In the genomic region with DNA sequence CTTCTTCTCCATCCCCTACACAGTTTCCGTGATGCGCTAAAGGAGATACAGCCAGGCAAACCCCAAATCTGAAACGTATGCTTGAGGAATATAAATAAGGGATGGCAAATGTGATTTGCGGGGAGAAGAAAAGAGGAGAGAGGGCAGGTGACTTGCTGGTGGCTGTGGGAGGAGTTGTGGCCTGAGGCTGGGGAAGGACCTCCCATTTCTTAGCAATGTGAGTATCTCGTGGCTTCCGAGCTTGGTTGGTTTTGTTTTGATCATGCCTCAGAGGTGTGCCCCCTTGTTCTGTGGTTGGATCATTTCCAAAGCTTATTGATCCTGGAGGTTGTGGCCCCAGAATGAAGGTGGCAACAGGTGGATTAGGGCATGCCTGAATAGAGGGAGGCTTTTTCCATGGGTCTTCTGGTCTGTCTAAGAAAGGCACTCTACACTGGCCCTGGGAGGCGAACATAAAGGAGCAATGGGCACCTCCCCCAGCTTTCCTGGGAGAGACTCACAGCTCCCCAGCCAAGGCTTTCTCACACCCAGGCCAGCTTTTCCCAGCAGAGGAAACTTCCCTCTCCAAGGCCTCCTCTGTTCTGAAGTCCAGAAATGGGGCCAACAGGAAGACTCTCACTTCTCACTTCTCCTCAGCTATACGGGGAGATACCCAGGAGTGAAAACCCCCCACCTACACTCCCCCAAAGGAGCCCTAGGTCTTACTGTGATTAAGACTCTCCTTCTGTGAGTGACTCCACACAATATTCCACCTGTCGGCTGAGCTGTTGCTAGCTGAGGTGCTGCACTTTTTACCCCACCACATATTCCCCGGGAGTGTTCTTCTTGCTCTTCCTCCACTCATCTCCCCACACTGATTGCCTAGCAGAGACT, we compare ENCODE assay signal across 1 cellular context.
TF ChIP-seq lines count a peak whose summit lies in the region.

No MANE protein-coding gene starts in this region.

TF ChIP-seq in GM12878, 131 proteins besides CTCF, POLR2A, EP300 and RAD21:
- TF ChIP-seq BHLHE40 (IDR thresholded peaks at IDR 0.05; ENCODE audit: borderline replicate concordance in 1 of 2, low read depth in 2 of 2, low read length in 1 of 2) (peak; percentile 81 to 89), DPF2 (IDR thresholded peaks at IDR 0.05) (peak; percentile 90), RAD51 (IDR thresholded peaks at IDR 0.05) (peak; percentile 53; the same call in 1 of the 2 replicates), CREM (IDR thresholded peaks at IDR 0.05; ENCODE audit: low read depth) (peak; percentile 41; the same call in 1 of the 2 replicates), LARP7 (IDR thresholded peaks at IDR 0.05) (no peak), KDM1A (IDR thresholded peaks at IDR 0.05; ENCODE audit: borderline replicate concordance) (no peak), MTA2 (IDR thresholded peaks at IDR 0.05; ENCODE audit: low read depth) (peak; percentile 46), ZSCAN29 (IDR thresholded peaks at IDR 0.05) (no peak), ZNF207 (IDR thresholded peaks at IDR 0.05; ENCODE audit: borderline replicate concordance) (no peak), BMI1 (IDR thresholded peaks at IDR 0.05; ENCODE audit: borderline replicate concordance) (no peak), JUNB (IDR thresholded peaks at IDR 0.05) (peak; percentile 27; the same call in 1 of the 2 replicates), PAX5 (IDR thresholded peaks at IDR 0.05; ENCODE audit: borderline replicate concordance, low read depth, low read length) (0 out of 2 replicates have a peak, but pooled peaks have one; percentile 3), MTA3 (IDR thresholded peaks at IDR 0.05; ENCODE audit: borderline replicate concordance, low read length) (peak; percentile 45; the same call in 1 of the 2 replicates), NFIC (IDR thresholded peaks at IDR 0.05; ENCODE audit: low read depth, low read length) (peak; percentile 70), IKZF1 (conservative IDR thresholded peaks at IDR 0.05) (peak; percentile 94), SPI1 (IDR thresholded peaks at IDR 0.05; ENCODE audit: borderline replicate concordance, insufficient read depth, low read depth, low read length) (peak; percentile 85), RUNX3 (IDR thresholded peaks at IDR 0.05; ENCODE audit: low read length) (peak; percentile 63), KAT2A (conservative IDR thresholded peaks at IDR 0.05; ENCODE audit: control insufficient read depth, low read depth, low read length) (no peak), STAT1 (conservative IDR thresholded peaks at IDR 0.05) (no peak), RELA (IDR thresholded peaks at IDR 0.05; ENCODE audit: borderline replicate concordance, partially characterized antibody) (peak; percentile 54), EED (IDR thresholded peaks at IDR 0.05; ENCODE audit: low read depth) (peak; percentile 91), EZH2 (IDR thresholded peaks at IDR 0.05; ENCODE audit: borderline replicate concordance, control insufficient read depth, low read depth, low read length) (no peak), YY1 (IDR thresholded peaks at IDR 0.05; ENCODE audit: low read depth, low read length) (no peak), EGR1 (IDR thresholded peaks at IDR 0.05; ENCODE audit: borderline replicate concordance in 1 of 2, low read depth in 2 of 2, low read length in 2 of 2) (peak in 1 of 2 experiments; percentile 81; a peak in 1 of 3 replicates), NR2F1 (conservative IDR thresholded peaks at IDR 0.05) (0 out of 2 replicates have a peak, but pooled peaks have one; percentile 15), MEF2A (IDR thresholded peaks at IDR 0.05; ENCODE audit: insufficient read depth, low read depth, low read length) (0 out of 2 replicates have a peak, but pooled peaks have one; percentile 20), BCL11A (IDR thresholded peaks at IDR 0.05; ENCODE audit: low read depth, low read length) (peak; percentile 46), SP1 (IDR thresholded peaks at IDR 0.05; ENCODE audit: low read depth, low read length) (no peak), IKZF2 (IDR thresholded peaks at IDR 0.05) (peak; percentile 85 to 88), YBX1 (IDR thresholded peaks at IDR 0.05) (no peak)
- TF ChIP-seq, protein P1, sequence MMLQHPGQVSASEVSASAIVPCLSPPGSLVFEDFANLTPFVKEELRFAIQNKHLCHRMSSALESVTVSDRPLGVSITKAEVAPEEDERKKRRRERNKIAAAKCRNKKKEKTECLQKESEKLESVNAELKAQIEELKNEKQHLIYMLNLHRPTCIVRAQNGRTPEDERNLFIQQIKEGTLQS (IDR thresholded peaks at IDR 0.05; ENCODE audit: borderline replicate concordance, extremely low read depth, low read depth, low read length) = no peak
- TF ChIP-seq, protein P2, sequence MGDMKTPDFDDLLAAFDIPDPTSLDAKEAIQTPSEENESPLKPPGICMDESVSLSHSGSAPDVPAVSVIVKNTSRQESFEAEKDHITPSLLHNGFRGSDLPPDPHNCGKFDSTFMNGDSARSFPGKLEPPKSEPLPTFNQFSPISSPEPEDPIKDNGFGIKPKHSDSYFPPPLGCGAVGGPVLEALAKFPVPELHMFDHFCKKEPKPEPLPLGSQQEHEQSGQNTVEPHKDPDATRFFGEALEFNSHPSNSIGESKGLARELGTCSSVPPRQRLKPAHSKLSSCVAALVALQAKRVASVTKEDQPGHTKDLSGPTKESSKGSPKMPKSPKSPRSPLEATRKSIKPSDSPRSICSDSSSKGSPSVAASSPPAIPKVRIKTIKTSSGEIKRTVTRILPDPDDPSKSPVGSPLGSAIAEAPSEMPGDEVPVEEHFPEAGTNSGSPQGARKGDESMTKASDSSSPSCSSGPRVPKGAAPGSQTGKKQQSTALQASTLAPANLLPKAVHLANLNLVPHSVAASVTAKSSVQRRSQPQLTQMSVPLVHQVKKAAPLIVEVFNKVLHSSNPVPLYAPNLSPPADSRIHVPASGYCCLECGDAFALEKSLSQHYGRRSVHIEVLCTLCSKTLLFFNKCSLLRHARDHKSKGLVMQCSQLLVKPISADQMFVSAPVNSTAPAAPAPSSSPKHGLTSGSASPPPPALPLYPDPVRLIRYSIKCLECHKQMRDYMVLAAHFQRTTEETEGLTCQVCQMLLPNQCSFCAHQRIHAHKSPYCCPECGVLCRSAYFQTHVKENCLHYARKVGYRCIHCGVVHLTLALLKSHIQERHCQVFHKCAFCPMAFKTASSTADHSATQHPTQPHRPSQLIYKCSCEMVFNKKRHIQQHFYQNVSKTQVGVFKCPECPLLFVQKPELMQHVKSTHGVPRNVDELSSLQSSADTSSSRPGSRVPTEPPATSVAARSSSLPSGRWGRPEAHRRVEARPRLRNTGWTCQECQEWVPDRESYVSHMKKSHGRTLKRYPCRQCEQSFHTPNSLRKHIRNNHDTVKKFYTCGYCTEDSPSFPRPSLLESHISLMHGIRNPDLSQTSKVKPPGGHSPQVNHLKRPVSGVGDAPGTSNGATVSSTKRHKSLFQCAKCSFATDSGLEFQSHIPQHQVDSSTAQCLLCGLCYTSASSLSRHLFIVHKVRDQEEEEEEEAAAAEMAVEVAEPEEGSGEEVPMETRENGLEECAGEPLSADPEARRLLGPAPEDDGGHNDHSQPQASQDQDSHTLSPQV (IDR thresholded peaks at IDR 0.05) = no peak
- TF ChIP-seq, protein P3, sequence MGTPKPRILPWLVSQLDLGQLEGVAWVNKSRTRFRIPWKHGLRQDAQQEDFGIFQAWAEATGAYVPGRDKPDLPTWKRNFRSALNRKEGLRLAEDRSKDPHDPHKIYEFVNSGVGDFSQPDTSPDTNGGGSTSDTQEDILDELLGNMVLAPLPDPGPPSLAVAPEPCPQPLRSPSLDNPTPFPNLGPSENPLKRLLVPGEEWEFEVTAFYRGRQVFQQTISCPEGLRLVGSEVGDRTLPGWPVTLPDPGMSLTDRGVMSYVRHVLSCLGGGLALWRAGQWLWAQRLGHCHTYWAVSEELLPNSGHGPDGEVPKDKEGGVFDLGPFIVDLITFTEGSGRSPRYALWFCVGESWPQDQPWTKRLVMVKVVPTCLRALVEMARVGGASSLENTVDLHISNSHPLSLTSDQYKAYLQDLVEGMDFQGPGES (IDR thresholded peaks at IDR 0.05) = no peak
- TF ChIP-seq, protein P4, sequence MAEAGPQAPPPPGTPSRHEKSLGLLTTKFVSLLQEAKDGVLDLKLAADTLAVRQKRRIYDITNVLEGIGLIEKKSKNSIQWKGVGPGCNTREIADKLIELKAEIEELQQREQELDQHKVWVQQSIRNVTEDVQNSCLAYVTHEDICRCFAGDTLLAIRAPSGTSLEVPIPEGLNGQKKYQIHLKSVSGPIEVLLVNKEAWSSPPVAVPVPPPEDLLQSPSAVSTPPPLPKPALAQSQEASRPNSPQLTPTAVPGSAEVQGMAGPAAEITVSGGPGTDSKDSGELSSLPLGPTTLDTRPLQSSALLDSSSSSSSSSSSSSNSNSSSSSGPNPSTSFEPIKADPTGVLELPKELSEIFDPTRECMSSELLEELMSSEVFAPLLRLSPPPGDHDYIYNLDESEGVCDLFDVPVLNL (IDR thresholded peaks at IDR 0.05; ENCODE audit: low read depth, low read length) = no peak
- TF ChIP-seq, protein P5, sequence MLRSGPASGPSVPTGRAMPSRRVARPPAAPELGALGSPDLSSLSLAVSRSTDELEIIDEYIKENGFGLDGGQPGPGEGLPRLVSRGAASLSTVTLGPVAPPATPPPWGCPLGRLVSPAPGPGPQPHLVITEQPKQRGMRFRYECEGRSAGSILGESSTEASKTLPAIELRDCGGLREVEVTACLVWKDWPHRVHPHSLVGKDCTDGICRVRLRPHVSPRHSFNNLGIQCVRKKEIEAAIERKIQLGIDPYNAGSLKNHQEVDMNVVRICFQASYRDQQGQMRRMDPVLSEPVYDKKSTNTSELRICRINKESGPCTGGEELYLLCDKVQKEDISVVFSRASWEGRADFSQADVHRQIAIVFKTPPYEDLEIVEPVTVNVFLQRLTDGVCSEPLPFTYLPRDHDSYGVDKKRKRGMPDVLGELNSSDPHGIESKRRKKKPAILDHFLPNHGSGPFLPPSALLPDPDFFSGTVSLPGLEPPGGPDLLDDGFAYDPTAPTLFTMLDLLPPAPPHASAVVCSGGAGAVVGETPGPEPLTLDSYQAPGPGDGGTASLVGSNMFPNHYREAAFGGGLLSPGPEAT (IDR thresholded peaks at IDR 0.05; ENCODE audit: low read depth) = peak; percentile 91
- TF ChIP-seq, protein P6, sequence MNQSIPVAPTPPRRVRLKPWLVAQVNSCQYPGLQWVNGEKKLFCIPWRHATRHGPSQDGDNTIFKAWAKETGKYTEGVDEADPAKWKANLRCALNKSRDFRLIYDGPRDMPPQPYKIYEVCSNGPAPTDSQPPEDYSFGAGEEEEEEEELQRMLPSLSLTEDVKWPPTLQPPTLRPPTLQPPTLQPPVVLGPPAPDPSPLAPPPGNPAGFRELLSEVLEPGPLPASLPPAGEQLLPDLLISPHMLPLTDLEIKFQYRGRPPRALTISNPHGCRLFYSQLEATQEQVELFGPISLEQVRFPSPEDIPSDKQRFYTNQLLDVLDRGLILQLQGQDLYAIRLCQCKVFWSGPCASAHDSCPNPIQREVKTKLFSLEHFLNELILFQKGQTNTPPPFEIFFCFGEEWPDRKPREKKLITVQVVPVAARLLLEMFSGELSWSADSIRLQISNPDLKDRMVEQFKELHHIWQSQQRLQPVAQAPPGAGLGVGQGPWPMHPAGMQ (IDR thresholded peaks at IDR 0.05; ENCODE audit: borderline replicate concordance) = no peak
- TF ChIP-seq, protein P7, sequence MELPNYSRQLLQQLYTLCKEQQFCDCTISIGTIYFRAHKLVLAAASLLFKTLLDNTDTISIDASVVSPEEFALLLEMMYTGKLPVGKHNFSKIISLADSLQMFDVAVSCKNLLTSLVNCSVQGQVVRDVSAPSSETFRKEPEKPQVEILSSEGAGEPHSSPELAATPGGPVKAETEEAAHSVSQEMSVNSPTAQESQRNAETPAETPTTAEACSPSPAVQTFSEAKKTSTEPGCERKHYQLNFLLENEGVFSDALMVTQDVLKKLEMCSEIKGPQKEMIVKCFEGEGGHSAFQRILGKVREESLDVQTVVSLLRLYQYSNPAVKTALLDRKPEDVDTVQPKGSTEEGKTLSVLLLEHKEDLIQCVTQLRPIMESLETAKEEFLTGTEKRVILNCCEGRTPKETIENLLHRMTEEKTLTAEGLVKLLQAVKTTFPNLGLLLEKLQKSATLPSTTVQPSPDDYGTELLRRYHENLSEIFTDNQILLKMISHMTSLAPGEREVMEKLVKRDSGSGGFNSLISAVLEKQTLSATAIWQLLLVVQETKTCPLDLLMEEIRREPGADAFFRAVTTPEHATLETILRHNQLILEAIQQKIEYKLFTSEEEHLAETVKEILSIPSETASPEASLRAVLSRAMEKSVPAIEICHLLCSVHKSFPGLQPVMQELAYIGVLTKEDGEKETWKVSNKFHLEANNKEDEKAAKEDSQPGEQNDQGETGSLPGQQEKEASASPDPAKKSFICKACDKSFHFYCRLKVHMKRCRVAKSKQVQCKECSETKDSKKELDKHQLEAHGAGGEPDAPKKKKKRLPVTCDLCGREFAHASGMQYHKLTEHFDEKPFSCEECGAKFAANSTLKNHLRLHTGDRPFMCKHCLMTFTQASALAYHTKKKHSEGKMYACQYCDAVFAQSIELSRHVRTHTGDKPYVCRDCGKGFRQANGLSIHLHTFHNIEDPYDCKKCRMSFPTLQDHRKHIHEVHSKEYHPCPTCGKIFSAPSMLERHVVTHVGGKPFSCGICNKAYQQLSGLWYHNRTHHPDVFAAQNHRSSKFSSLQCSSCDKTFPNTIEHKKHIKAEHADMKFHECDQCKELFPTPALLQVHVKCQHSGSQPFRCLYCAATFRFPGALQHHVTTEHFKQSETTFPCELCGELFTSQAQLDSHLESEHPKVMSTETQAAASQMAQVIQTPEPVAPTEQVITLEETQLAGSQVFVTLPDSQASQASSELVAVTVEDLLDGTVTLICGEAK (IDR thresholded peaks at IDR 0.05; ENCODE audit: borderline replicate concordance) = no peak
